In genomic region chr14:97704316-97704715, GRCh38 we compare ENCODE assay signal across 16 cellular contexts.
A peak's percentile ranks its signal among the peaks of the same experiment; 100 is the strongest.
DNase-seq lines count a peak whose midpoint lies in the region; ATAC-seq lines count a peak whose summit lies in the region.
"Had no signal": no experiment of that assay in that cellular context is flagged by ENCODE, and none has a peak within 500 bp of the region (broad histone marks: within the 10 kb centered on the region; RNA-seq: fewer than 3 reads in every experiment).

No MANE protein-coding gene starts in this region.

- H3K27me3 ChIP-seq in effector memory CD4-positive, alpha-beta T cell (replicated peaks; ENCODE audit: control insufficient read depth, insufficient read depth, low read length, poor library complexity, severe bottlenecking), result no peaks in the 10 kb centered on the region
- H3K27me3 ChIP-seq: hepatocyte, upper lobe of right lung had no signal

- peaks cover 2% of the 10 kb centered on the region for H3K9me3 Mint-ChIP-seq in activated naive CD4-positive, alpha-beta T cell treated with anti-CD3 and anti-CD28 coated beads for 36 hours
- H3K9me3 Mint-ChIP-seq in T-helper 1 cell treated with Interleukin-12 subunit alpha and Interleukin-12 subunit beta and Interleukin-4 antibody, amounts not matched to agents 30 μg/mL and 1 μg/mL, for 36 hours, result peaks cover 17% of the 10 kb centered on the region
- H3K9me3 Mint-ChIP-seq in stimulated activated naive CD8-positive, alpha-beta T cell treated with anti-CD3 and anti-CD28 coated beads, Interleukin-15, amount 100 ng/mL, for 72 hours, result peaks cover 12 to 18% of the 10 kb centered on the region in 2 donors

- no peak for DNase-seq in activated naive CD4-positive, alpha-beta T cell treated with anti-CD3 and anti-CD28 coated beads for 36 hours
- DNase-seq in activated naive CD4-positive, alpha-beta T cell (lab: John Stamatoyannopoulos, UW), result no peak
- DNase-seq in effector memory CD4-positive, alpha-beta T cell, result no peak
- DNase-seq in stimulated activated naive CD8-positive, alpha-beta T cell treated with anti-CD3 and anti-CD28 coated beads, Interleukin-15, amount 100 ng/mL, for 72 hours, result no peak
- no peak for DNase-seq in caudate nucleus (lab: John Stamatoyannopoulos, UW)
- DNase-seq in KG1 (lab: John Stamatoyannopoulos, UW), result no peak
- DNase-seq: ACHN; activated CD4-positive, CD25-positive, alpha-beta regulatory T cell treated with anti-CD3 and anti-CD28 coated beads, Interleukin-2, amount 50 U/mL, for 72 hours; aorta; naive B cell; NCI-H146; NCI-H226; upper lobe of right lung had no signal

- ATAC-seq in stimulated activated naive CD8-positive, alpha-beta T cell treated with anti-CD3 and anti-CD28 coated beads, Interleukin-15, amount 100 ng/mL, for 72 hours, result no peak
- ATAC-seq in GM21529 (IDR thresholded peaks at IDR 0.05; ENCODE audit: unreplicated experiment), result no peak
- ATAC-seq: upper lobe of right lung had no signal

- no peak overlapping the region for H3K4me3 ChIP-seq in effector memory CD4-positive, alpha-beta T cell (ENCODE audit: insufficient read depth, low read depth, low read length, poor library complexity, severe bottlenecking)
- H3K4me3 ChIP-seq: hepatocyte, upper lobe of right lung had no signal

- peaks cover 71% of the 10 kb centered on the region for H3K4me1 ChIP-seq in effector memory CD4-positive, alpha-beta T cell (ENCODE audit: control insufficient read depth, insufficient read depth, low read length, poor library complexity, severe bottlenecking)
- H3K4me1 ChIP-seq: upper lobe of right lung had no signal

- CTCF ChIA-PET in activated naive CD4-positive, alpha-beta T cell treated with anti-CD3 and anti-CD28 coated beads for 36 hours (lab: Charles Lee), result interaction anchor here (1.0 kb wide), 1 partner anchor 9 kb away, joined by 3 read pairs; no protein-coding TSS in a partner anchor

- H3K4me1 Mint-ChIP-seq in activated naive CD4-positive, alpha-beta T cell treated with anti-CD3 and anti-CD28 coated beads for 36 hours (ENCODE audit: low read depth), result peaks cover 69% of the 10 kb centered on the region
- H3K4me1 Mint-ChIP-seq in T-helper 1 cell treated with Interleukin-12 subunit alpha and Interleukin-12 subunit beta and Interleukin-4 antibody, amounts not matched to agents 30 μg/mL and 1 μg/mL, for 36 hours (ENCODE audit: low read depth), result peaks cover 74% of the 10 kb centered on the region
- peaks cover 77% of the 10 kb centered on the region for H3K4me1 Mint-ChIP-seq in stimulated activated naive CD8-positive, alpha-beta T cell treated with anti-CD3 and anti-CD28 coated beads, Interleukin-15, amount 100 ng/mL, for 72 hours
- H3K4me1 Mint-ChIP-seq: naive B cell had no signal

- intact Hi-C loops in activated naive CD4-positive, alpha-beta T cell treated with anti-CD3 and anti-CD28 coated beads for 36 hours (cut with micrococcal nuclease), result loop anchor here (5.0 to 10.0 kb wide), 4 partner anchors 87 to 1490 kb away; no protein-coding TSS in a partner anchor

- peak overlapping the region; percentile 69 for H3K27ac Mint-ChIP-seq in activated naive CD4-positive, alpha-beta T cell treated with anti-CD3 and anti-CD28 coated beads for 36 hours
- peak overlapping the region; percentile 95 for H3K27ac Mint-ChIP-seq in T-helper 1 cell treated with Interleukin-12 subunit alpha and Interleukin-12 subunit beta and Interleukin-4 antibody, amounts not matched to agents 30 μg/mL and 1 μg/mL, for 36 hours
- H3K27ac Mint-ChIP-seq in stimulated activated naive CD8-positive, alpha-beta T cell treated with anti-CD3 and anti-CD28 coated beads, Interleukin-15, amount 100 ng/mL, for 72 hours, result peak overlapping the region in 1 of 2 donors; percentile 88
- H3K27ac Mint-ChIP-seq: naive B cell had no signal

- no peaks in the 10 kb centered on the region for H3K36me3 ChIP-seq in effector memory CD4-positive, alpha-beta T cell (ENCODE audit: control insufficient read depth, insufficient read depth, low read length)
- H3K36me3 ChIP-seq: upper lobe of right lung had no signal

- H3K4me3 Mint-ChIP-seq in activated naive CD4-positive, alpha-beta T cell treated with anti-CD3 and anti-CD28 coated beads for 36 hours, result no peak overlapping the region
- H3K4me3 Mint-ChIP-seq in T-helper 1 cell treated with Interleukin-12 subunit alpha and Interleukin-12 subunit beta and Interleukin-4 antibody, amounts not matched to agents 30 μg/mL and 1 μg/mL, for 36 hours, result peak overlapping the region; percentile 45
- H3K4me3 Mint-ChIP-seq in stimulated activated naive CD8-positive, alpha-beta T cell treated with anti-CD3 and anti-CD28 coated beads, Interleukin-15, amount 100 ng/mL, for 72 hours, result peak overlapping the region; percentile 1 to 8
- H3K4me3 Mint-ChIP-seq: naive B cell had no signal

- no peaks in the 10 kb centered on the region for H3K9me3 ChIP-seq in effector memory CD4-positive, alpha-beta T cell (ENCODE audit: control insufficient read depth, low read length)
- H3K9me3 ChIP-seq: upper lobe of right lung had no signal

- H3K27me3 Mint-ChIP-seq in activated naive CD4-positive, alpha-beta T cell treated with anti-CD3 and anti-CD28 coated beads for 36 hours (ENCODE audit: low read depth), result no peaks in the 10 kb centered on the region
- H3K27me3 Mint-ChIP-seq in T-helper 1 cell treated with Interleukin-12 subunit alpha and Interleukin-12 subunit beta and Interleukin-4 antibody, amounts not matched to agents 30 μg/mL and 1 μg/mL, for 36 hours (ENCODE audit: low read depth), result no peaks in the 10 kb centered on the region
- H3K27me3 Mint-ChIP-seq in stimulated activated naive CD8-positive, alpha-beta T cell treated with anti-CD3 and anti-CD28 coated beads, Interleukin-15, amount 100 ng/mL, for 72 hours, result no peaks in the 10 kb centered on the region

- H3K27ac ChIP-seq in effector memory CD4-positive, alpha-beta T cell (ENCODE audit: insufficient read depth, low read length, poor library complexity, severe bottlenecking), result peak overlapping the region; percentile 14
- no peak overlapping the region for H3K27ac ChIP-seq in caudate nucleus (ENCODE audit: low read depth, low read length)
- H3K27ac ChIP-seq: hepatocyte, upper lobe of right lung had no signal

- H3K36me3 Mint-ChIP-seq in activated naive CD4-positive, alpha-beta T cell treated with anti-CD3 and anti-CD28 coated beads for 36 hours (ENCODE audit: low read depth), result peaks cover under 1% of the 10 kb centered on the region
- peaks cover 21% of the 10 kb centered on the region for H3K36me3 Mint-ChIP-seq in T-helper 1 cell treated with Interleukin-12 subunit alpha and Interleukin-12 subunit beta and Interleukin-4 antibody, amounts not matched to agents 30 μg/mL and 1 μg/mL, for 36 hours (ENCODE audit: low read depth)
